In genomic region chr2:139514946-139515345, GRCh38 we compare ENCODE assay signal across 18 cellular contexts.
"Had no signal": no experiment of that assay in that cellular context is flagged by ENCODE, and none has a peak within 500 bp of the region (broad histone marks: within the 10 kb centered on the region; RNA-seq: fewer than 3 reads in every experiment).

No MANE protein-coding gene starts in this region.

- ATAC-seq: heart left ventricle; psoas muscle; right lobe of liver; stimulated activated memory B cell treated with anti-CD40 and anti-IgM and Interleukin-4, amounts not matched to agents 10 μg/mL and 1 μg/mL and 100 μg/mL, for 72 hours had no signal

- H3K36me3 Mint-ChIP-seq: naive B cell; stimulated activated memory B cell treated with anti-CD40 and anti-IgM and Interleukin-4, amounts not matched to agents 10 μg/mL and 1 μg/mL and 100 μg/mL, for 72 hours had no signal

- H3K27me3 Mint-ChIP-seq: naive B cell; stimulated activated memory B cell treated with anti-CD40 and anti-IgM and Interleukin-4, amounts not matched to agents 10 μg/mL and 1 μg/mL and 100 μg/mL, for 72 hours; stimulated activated naive CD8-positive, alpha-beta T cell treated with anti-CD3 and anti-CD28 coated beads, Interleukin-15, Interleukin-2, amounts not matched to agents 100 ng/mL and 50 ng/mL, for 24 hours had no signal

- H3K4me3 Mint-ChIP-seq: naive B cell; nephron progenitor cell; stimulated activated memory B cell treated with anti-CD40 and anti-IgM and Interleukin-4, amounts not matched to agents 10 μg/mL and 1 μg/mL and 100 μg/mL, for 72 hours; stimulated activated naive CD8-positive, alpha-beta T cell treated with anti-CD3 and anti-CD28 coated beads, Interleukin-15, Interleukin-2, amounts not matched to agents 100 ng/mL and 50 ng/mL, for 24 hours had no signal

- H3K4me1 Mint-ChIP-seq: naive B cell; nephron progenitor cell; stimulated activated memory B cell treated with anti-CD40 and anti-IgM and Interleukin-4, amounts not matched to agents 10 μg/mL and 1 μg/mL and 100 μg/mL, for 72 hours had no signal

- DNase-seq: effector CD8-positive, alpha-beta T cell; foreskin melanocyte; heart left ventricle; hippocampal formation; mesendoderm; naive B cell; nephron progenitor cell; psoas muscle; retina; right lobe of liver; stimulated activated CD4-positive, alpha-beta T cell treated with anti-CD3 and anti-CD28 coated beads, Interleukin-15, amount 100 ng/mL, for 24 hours; stimulated activated CD4-positive, alpha-beta T cell treated with anti-CD3 and anti-CD28 coated beads, Interleukin-1b, Interleukin-23, amount 100 ng/mL, for 48 hours; stimulated activated CD4-positive, alpha-beta T cell treated with anti-CD3 and anti-CD28 coated beads, Interleukin-4, amount 100 ng/mL, for 24 hours; tibial artery; upper lobe of left lung; uterus had no signal

- H3K9me3 Mint-ChIP-seq: nephron progenitor cell had no signal

- H3K27ac Mint-ChIP-seq: naive B cell; nephron progenitor cell; stimulated activated memory B cell treated with anti-CD40 and anti-IgM and Interleukin-4, amounts not matched to agents 10 μg/mL and 1 μg/mL and 100 μg/mL, for 72 hours; stimulated activated naive CD8-positive, alpha-beta T cell treated with anti-CD3 and anti-CD28 coated beads, Interleukin-15, Interleukin-2, amounts not matched to agents 100 ng/mL and 50 ng/mL, for 24 hours had no signal
